25 cellular contexts compared by ENCODE assay signal in genomic region chr3:52514576-52514975, GRCh38. TPM values are rescaled to one million over a fixed set of nuclear protein-coding genes. Genes with fewer than 3 reads are reported as not detected.
DNase-seq lines count a peak whose midpoint lies in the region; ATAC-seq and TF ChIP-seq lines count a peak whose summit lies in the region.
"Had no signal": no experiment of that assay in that cellular context is flagged by ENCODE, and none has a peak within 500 bp of the region (broad histone marks: within the 10 kb centered on the region; RNA-seq: fewer than 3 reads in every experiment).

No MANE protein-coding gene starts in this region.

- no peaks in the 10 kb centered on the region for H3K9me1 ChIP-seq in IMR-90 (ENCODE audit: insufficient read depth, low read length)

- CTCF ChIA-PET in IMR-90 (lab: Yijun Ruan, JAX): no interaction called here

- dilution Hi-C loops in IMR-90 (cut with HindIII; ENCODE audit: low sequenced_read_pairs, unreplicated experiment): no loop called here

- H3K9ac ChIP-seq in IMR-90 (ENCODE audit: low read depth, low read length): no peak overlapping the region
- H3K9ac ChIP-seq in neural progenitor cell: peak overlapping the region; percentile 37
- H3K9ac ChIP-seq: BLaER1 had no signal

- no peak overlapping the region for H2BK20ac ChIP-seq in IMR-90 (ENCODE audit: low read depth, low read length)

- no TSS peak for BruUV-seq in IMR-90 (replicated peaks; lab: Mats Ljungman, UMichigan)

- H3K79me2 ChIP-seq in neural progenitor cell (ENCODE audit: low read depth): no peaks in the 10 kb centered on the region

- no peaks in the 10 kb centered on the region for H3F3A ChIP-seq in neural progenitor cell (ENCODE audit: low read depth)

- H3K4me3 ChIP-seq in IMR-90 (ENCODE audit: insufficient read depth, low read depth, low read length) (no peak overlapping the region), neural progenitor cell (no peak overlapping the region), testis (no peak overlapping the region)
- H3K4me3 ChIP-seq: BLaER1, GM12878 had no signal

- no peak for ATAC-seq in IMR-90 (ENCODE audit: low read depth)
- ATAC-seq in left ventricle myocardium superior: no peak
- ATAC-seq: GM12878 had no signal

- H3K27ac ChIP-seq in IMR-90 (ENCODE audit: insufficient read depth, low read length) (no peak overlapping the region), neural progenitor cell (no peak overlapping the region), testis (no peak overlapping the region)
- H3K27ac ChIP-seq: BLaER1 had no signal

- H3K9me3 ChIP-seq in IMR-90 (ENCODE audit: control insufficient read depth, insufficient read depth, low read length) (no peaks in the 10 kb centered on the region), neural progenitor cell (ENCODE audit: low read depth) (no peaks in the 10 kb centered on the region), testis (no peaks in the 10 kb centered on the region)
- H3K9me3 ChIP-seq: BE2C, BLaER1 had no signal

- no peak overlapping the region for H2BK5ac ChIP-seq in IMR-90 (ENCODE audit: low read depth, low read length, poor library complexity, severe bottlenecking)

- TF ChIP-seq POLR2A in IMR-90 (IDR thresholded peaks at IDR 0.05; ENCODE audit: low read depth, low read length) (no peak), testis (IDR thresholded peaks at IDR 0.05) (no peak)

- H3K4me1 Mint-ChIP-seq in neural progenitor cell: peaks cover 3% of the 10 kb centered on the region
- H3K4me1 Mint-ChIP-seq: CD14-positive monocyte; CD4-positive, alpha-beta memory T cell; CD4-positive, CD25-positive, alpha-beta regulatory T cell; CD8-positive, alpha-beta memory T cell had no signal

- H2AFZ ChIP-seq in IMR-90 (replicated peaks; ENCODE audit: low read length, poor library complexity) (no peak overlapping the region), neural progenitor cell (replicated peaks) (no peak overlapping the region)

- TF ChIP-seq RAD21 in IMR-90 (IDR thresholded peaks at IDR 0.05; ENCODE audit: low read length): no peak

- H3K36me3 ChIP-seq in IMR-90 (ENCODE audit: control insufficient read depth, insufficient read depth, low read length) (no peaks in the 10 kb centered on the region), neural progenitor cell (no peaks in the 10 kb centered on the region), testis (ENCODE audit: low read depth, missing control alignments) (no peaks in the 10 kb centered on the region)
- H3K36me3 ChIP-seq: BE2C, BLaER1 had no signal

- no peak overlapping the region for H3K56ac ChIP-seq in IMR-90 (ENCODE audit: extremely low read depth, insufficient read depth, low read length)

- no peaks in the 10 kb centered on the region for H3K9me3 Mint-ChIP-seq in neural progenitor cell
- H3K9me3 Mint-ChIP-seq: CD14-positive monocyte; CD4-positive, alpha-beta memory T cell; CD4-positive, CD25-positive, alpha-beta regulatory T cell; CD8-positive, alpha-beta memory T cell had no signal

- H3K36me3 Mint-ChIP-seq in neural progenitor cell: no peaks in the 10 kb centered on the region
- H3K36me3 Mint-ChIP-seq: CD4-positive, alpha-beta memory T cell; CD4-positive, CD25-positive, alpha-beta regulatory T cell; CD8-positive, alpha-beta memory T cell had no signal

- no peaks in the 10 kb centered on the region; the same call in 1 of the 2 replicates for H4K20me1 ChIP-seq in IMR-90 (ENCODE audit: insufficient read depth, low read length)
- H4K20me1 ChIP-seq in neural progenitor cell (ENCODE audit: low read depth): no peaks in the 10 kb centered on the region
- H4K20me1 ChIP-seq: BLaER1 had no signal

- POLR2A ChIA-PET in IMR-90 (lab: Charles Lee; ENCODE audit: unreplicated experiment): no interaction called here

- no peak overlapping the region for H4K5ac ChIP-seq in IMR-90 (ENCODE audit: low read depth, low read length)

- peak overlapping the region; percentile 61 for H2AK9ac ChIP-seq in IMR-90 (replicated peaks; ENCODE audit: low read depth, low read length, poor library complexity)

- no peak overlapping the region for H3K4me3 Mint-ChIP-seq in neural progenitor cell
- H3K4me3 Mint-ChIP-seq: CD14-positive monocyte; CD4-positive, alpha-beta memory T cell; CD4-positive, CD25-positive, alpha-beta regulatory T cell; CD8-positive, alpha-beta memory T cell had no signal

- no peak overlapping the region for H3K27ac Mint-ChIP-seq in neural progenitor cell
- H3K27ac Mint-ChIP-seq: CD4-positive, alpha-beta memory T cell had no signal

- H2BK15ac ChIP-seq in IMR-90 (ENCODE audit: low read depth, low read length): no peak overlapping the region

- DNase-seq in IMR-90: no peak
- DNase-seq in neural progenitor cell (ENCODE audit: low spot score): no peak
- DNase-seq in testis: peak; percentile 37
- DNase-seq in left ventricle myocardium superior: no peak
- DNase-seq in stimulated activated CD4-positive, alpha-beta T cell treated with anti-CD3 and anti-CD28 coated beads, Interleukin-2, amount 100 ng/mL, for 48 hours: no peak
- DNase-seq: 8988T; ACHN; BE2C; C1 segment of cervical spinal cord; CD4-positive, alpha-beta memory T cell; CD4-positive, CD25-positive, alpha-beta regulatory T cell; CD8-positive, alpha-beta memory T cell; COR-L47; DMS 273 treated with DMSO at 0.1 percent for 48 hours; DMS153; DMS53; DMS79; DND-41; EL; GDM1 had no signal

- H3K27me3 Mint-ChIP-seq in neural progenitor cell (ENCODE audit: insufficient read depth, low read depth): peaks cover 2% of the 10 kb centered on the region
- H3K27me3 Mint-ChIP-seq: CD4-positive, alpha-beta memory T cell; CD4-positive, CD25-positive, alpha-beta regulatory T cell; CD8-positive, alpha-beta memory T cell had no signal

- H4K8ac ChIP-seq in IMR-90 (ENCODE audit: low read depth in 2 of 2, low read length in 2 of 2): no peak overlapping the region

- H3K4ac ChIP-seq in IMR-90 (ENCODE audit: low read depth, low read length): no peak overlapping the region

- no peak overlapping the region for H3K14ac ChIP-seq in IMR-90 (replicated peaks; ENCODE audit: low read depth, low read length)

- H3K79me1 ChIP-seq in IMR-90 (ENCODE audit: low read depth in 1 of 2, low read length in 2 of 2): no peaks in the 10 kb centered on the region

- in situ Hi-C loops in IMR-90 (cut with MboI; ENCODE audit: low sequenced_read_pairs): no loop called here

- no peak overlapping the region for H3K23ac ChIP-seq in IMR-90 (ENCODE audit: low read depth, low read length)

- H3K27me3 ChIP-seq in IMR-90 (ENCODE audit: control insufficient read depth, insufficient read depth, low read length) (peaks cover 51% of the 10 kb centered on the region), neural progenitor cell (peaks cover 6% of the 10 kb centered on the region), testis (no peaks in the 10 kb centered on the region)
- H3K27me3 ChIP-seq: BE2C, BLaER1 had no signal

- H3K4me2 ChIP-seq in IMR-90 (ENCODE audit: low read depth, low read length) (no peak overlapping the region), neural progenitor cell (no peak overlapping the region)
- H3K4me2 ChIP-seq: BLaER1 had no signal

- no peak for TF ChIP-seq CTCF in IMR-90 (conservative IDR thresholded peaks at IDR 0.05; ENCODE audit: low read depth, low read length)
- no peak for TF ChIP-seq CTCF in neural progenitor cell (IDR thresholded peaks at IDR 0.05)
- no peak for TF ChIP-seq CTCF in testis (IDR thresholded peaks at IDR 0.05)

- H3K18ac ChIP-seq in IMR-90 (ENCODE audit: low read depth, low read length): no peak overlapping the region

- H2AK5ac ChIP-seq in IMR-90 (ENCODE audit: low read depth, low read length): no peak overlapping the region

- intact Hi-C loops in IMR-90 (cut with micrococcal nuclease) (no loop called here), testis (cut with DNase I; ENCODE audit: low total_unique reads) (no loop called here), left ventricle myocardium superior (cut with micrococcal nuclease) (no loop called here)

- no peak overlapping the region for H4K91ac ChIP-seq in IMR-90 (ENCODE audit: insufficient read depth, low read depth, low read length)

- no CpG with 5 or more reads among the region's 11 CpGs for WGBS in IMR-90 (ENCODE audit: extremely low coverage in 2 of 2, insufficient read length in 1 of 2), 2 experiments
- whole genome bisulfite sequencing in testis, 2 donors: 69 to 84% methylated on average over 6 to 11 of the region's 11 CpGs

- no peak overlapping the region for H2BK120ac ChIP-seq in IMR-90 (ENCODE audit: low read depth, low read length)

- H3K4me1 ChIP-seq in IMR-90 (ENCODE audit: control insufficient read depth, insufficient read depth, low read length) (peaks cover 1% of the 10 kb centered on the region; the same call in 1 of the 2 replicates), neural progenitor cell (no peaks in the 10 kb centered on the region), testis (no peaks in the 10 kb centered on the region)
- H3K4me1 ChIP-seq: BLaER1 had no signal

RNA-seq across cellular contexts. Expression of gene NT5DC2, which starts 19.1 kb away (rescaled TPM):
- total RNA-seq in IMR-90 (2012; rRNA removed): 161 and 173 TPM in 2 replicates
- polyA plus RNA-seq in IMR-90 (2012; rRNA removed): 200 and 228 TPM in 2 replicates
- polyA plus RNA-seq in IMR-90 (2012; cell fraction: cytosol; rRNA removed): 168 and 316 TPM in 2 replicates
- 247 and 500 TPM in 2 replicates for polyA plus RNA-seq in IMR-90 (2012; cell fraction: nucleus; rRNA removed; ENCODE audit: low replicate concordance)
- total RNA-seq in neural progenitor cell (ENCODE audit: low replicate concordance): 210 and 364 TPM in 2 replicates
- total RNA-seq in testis: 100 to 1,000 TPM; 137 to 147 TPM
- polyA plus RNA-seq in testis (ENCODE audit: insufficient read depth, low read depth, low replicate concordance): 92.4 TPM
- total RNA-seq in left ventricle myocardium superior: 68.3 TPM

RNA-seq across cellular contexts. Expression of gene STAB1, which starts 19.4 kb away (rescaled TPM):
- total RNA-seq in IMR-90 (2012; rRNA removed) (not detected in 2 replicates), neural progenitor cell (ENCODE audit: low replicate concordance) (0.06 TPM in 1 of 2 replicates, not detected in the other), testis (10 to 100 TPM; 58.6 to 71.9 TPM), left ventricle myocardium superior (69.7 TPM)
- polyA plus RNA-seq in IMR-90 (2012; rRNA removed) (0.04 TPM in 1 of 2 replicates, not detected in the other), testis (ENCODE audit: insufficient read depth, low read depth, low replicate concordance) (41.7 TPM)
- 0.04 TPM in 1 of 2 replicates, not detected in the other for polyA plus RNA-seq in IMR-90 (2012; cell fraction: cytosol; rRNA removed)
- polyA plus RNA-seq in IMR-90 (2012; cell fraction: nucleus; rRNA removed; ENCODE audit: low replicate concordance): 0.24 and 0.60 TPM in 2 replicates
- total RNA-seq: Daoy, G401 had no signal
- polyA plus RNA-seq: CD4-positive, alpha-beta memory T cell; CD4-positive, CD25-positive, alpha-beta regulatory T cell; GM12878 had no signal

RNA-seq across cellular contexts. Expression of gene UQCC5, which starts 21.8 kb away (rescaled TPM):
- 1.1 and 1.4 TPM in 2 replicates for total RNA-seq in IMR-90 (2012; rRNA removed)
- polyA plus RNA-seq in IMR-90 (2012; rRNA removed): 14.4 and 16.9 TPM in 2 replicates
- 1.5 and 2.6 TPM in 2 replicates for polyA plus RNA-seq in IMR-90 (2012; cell fraction: cytosol; rRNA removed)
- polyA plus RNA-seq in IMR-90 (2012; cell fraction: nucleus; rRNA removed; ENCODE audit: low replicate concordance): 0.62 and 26.4 TPM in 2 replicates
- total RNA-seq in neural progenitor cell (ENCODE audit: low replicate concordance): 2.0 and 2.4 TPM in 2 replicates
- total RNA-seq in testis: 10 to 100 TPM; 23.0 to 30.5 TPM
- polyA plus RNA-seq in testis (ENCODE audit: insufficient read depth, low read depth, low replicate concordance): 37.0 TPM
- 58.7 TPM for total RNA-seq in left ventricle myocardium superior

RNA-seq across cellular contexts. Expression of gene NISCH, which starts 59.2 kb away (rescaled TPM):
- 34.2 and 36.9 TPM in 2 replicates for total RNA-seq in IMR-90 (2012; rRNA removed)
- polyA plus RNA-seq in IMR-90 (2012; rRNA removed): 86.0 and 92.2 TPM in 2 replicates
- 37.7 and 53.7 TPM in 2 replicates for polyA plus RNA-seq in IMR-90 (2012; cell fraction: cytosol; rRNA removed)
- 524 and 765 TPM in 2 replicates for polyA plus RNA-seq in IMR-90 (2012; cell fraction: nucleus; rRNA removed; ENCODE audit: low replicate concordance)
- total RNA-seq in neural progenitor cell (ENCODE audit: low replicate concordance): 80.5 and 146 TPM in 2 replicates
- total RNA-seq in testis: 100 to 1,000 TPM; 315 to 327 TPM
- polyA plus RNA-seq in testis (ENCODE audit: insufficient read depth, low read depth, low replicate concordance): 166 TPM
- total RNA-seq in left ventricle myocardium superior: 48.3 TPM

Comparison
In these comparisons a context has a peak if more than half of its experiments do, and no peak if none do; other contexts are left out.
1. RNA of gene STAB1, which starts 19.4 kb away (total RNA-seq): 58.6 to 71.9 TPM in testis and 69.7 TPM in left ventricle myocardium superior (single experiment); not detected in IMR-90 and 0.06 TPM in neural progenitor cell; every median in the first group is over 10 times any median in the second.